Comparison of ENCODE assay signal across 17 cellular contexts in genomic region chr3:35679409-35680080, GRCh38. TPM values are rescaled to one million over a fixed set of nuclear protein-coding genes. Genes with fewer than 3 reads are reported as not detected.
A peak's percentile ranks its signal among the peaks of the same experiment; 100 is the strongest.
DNase-seq lines count a peak whose midpoint lies in the region; ATAC-seq lines count a peak whose summit lies in the region.
"Had no signal": no experiment of that assay in that cellular context is flagged by ENCODE, and none has a peak within 500 bp of the region (broad histone marks: within the 10 kb centered on the region; RNA-seq: fewer than 3 reads in every experiment).

No MANE protein-coding gene starts in this region.

- no peak overlapping the region for H3K9ac ChIP-seq in BLaER1 treated with 17β-estradiol and CSF1 and Interleukin-3, amounts not matched to agents 10 nM and 100 nM
- H3K9ac ChIP-seq: GM23248 had no signal

- no peak overlapping the region for H3K4me3 ChIP-seq in BLaER1 treated with 17β-estradiol and CSF1 and Interleukin-3, amounts not matched to agents 10 nM and 100 nM
- H3K4me3 ChIP-seq: A549, GM23248 had no signal

- ATAC-seq in left colon, result no peak
- ATAC-seq: A549 had no signal

- H3K27ac ChIP-seq in BLaER1 treated with 17β-estradiol and CSF1 and Interleukin-3, amounts not matched to agents 10 nM and 100 nM, result no peak overlapping the region
- H3K27ac ChIP-seq: A549, GM23248 had no signal

- no peaks in the 10 kb centered on the region for H3K9me3 ChIP-seq in BLaER1 treated with 17β-estradiol and CSF1 and Interleukin-3, amounts not matched to agents 10 nM and 100 nM (replicated peaks in 1 of 11)
- H3K9me3 ChIP-seq: A549 had no signal

- peaks cover 0 to 53% (median 0%) of the 10 kb centered on the region in 11 experiments; a peak in 9 of 22 replicates for H3K36me3 ChIP-seq in BLaER1 treated with 17β-estradiol and CSF1 and Interleukin-3, amounts not matched to agents 10 nM and 100 nM

- intact Hi-C loops in left colon (cut with DNase I, micrococcal nuclease), result no loop called here

- H3K27me3 ChIP-seq in BLaER1 treated with 17β-estradiol and CSF1 and Interleukin-3, amounts not matched to agents 10 nM and 100 nM, result no peaks in the 10 kb centered on the region

- DNase-seq in NCI-H524 treated with DMSO at 0.1 percent for 48 hours (lab: John Stamatoyannopoulos, UW), result peak; percentile 30
- peak; percentile 85 for DNase-seq in cerebellar cortex (ENCODE audit: low spot score)
- peak; percentile 79 for DNase-seq in putamen (ENCODE audit: low spot score)
- no peak for DNase-seq in D341Med (ENCODE audit: low spot score)
- no peak for DNase-seq in left colon
- DNase-seq in H4 (ENCODE audit: low spot score), result no peak
- DNase-seq: COR-L47, DMS79, GDM1, GM23248, MV-4-11, NCI-H1417 treated with DMSO at 0.1 percent for 48 hours, NCI-H774, SIG-M5 had no signal

- peak overlapping the region in 8 of 11 experiments; percentile 9 to 80 (median 51); a peak in 13 of 22 replicates for H3K4me2 ChIP-seq in BLaER1 treated with 17β-estradiol and CSF1 and Interleukin-3, amounts not matched to agents 10 nM and 100 nM

- peaks cover 26 to 62% (median 40%) of the 10 kb centered on the region in 10 experiments for H3K4me1 ChIP-seq in BLaER1 treated with 17β-estradiol and CSF1 and Interleukin-3, amounts not matched to agents 10 nM and 100 nM
- H3K4me1 ChIP-seq: A549 had no signal

- H4K20me1 ChIP-seq in BLaER1 treated with 17β-estradiol and CSF1 and Interleukin-3, amounts not matched to agents 10 nM and 100 nM, result peaks cover 0 to 10% (median 0%) of the 10 kb centered on the region in 11 experiments; a peak in 1 of 22 replicates

RNA-seq across cellular contexts. Expression of gene ARPP21, which starts 40.2 kb away (rescaled TPM):
- under 1 TPM in 1 of 2 donors, not detected in 1; 0.14 TPM for total RNA-seq in left colon
- total RNA-seq in H4 (2014; rRNA removed; shearing (Covaris generic)), result 0.41 TPM in 1 of 2 replicates, not detected in the other
- total RNA-seq: GM23248, HT-29 had no signal

Comparison
In these comparisons a context has a peak if more than half of its experiments do, and no peak if none do; other contexts are left out.
1. DNase-seq: peak in NCI-H524 treated with DMSO at 0.1 percent for 48 hours (single experiment), cerebellar cortex (single experiment) and putamen (single experiment); none in D341Med (single experiment), left colon (0 of 2) and H4 (single experiment).